Comparison of ENCODE assay signal across 23 cellular contexts in the genomic region with DNA sequence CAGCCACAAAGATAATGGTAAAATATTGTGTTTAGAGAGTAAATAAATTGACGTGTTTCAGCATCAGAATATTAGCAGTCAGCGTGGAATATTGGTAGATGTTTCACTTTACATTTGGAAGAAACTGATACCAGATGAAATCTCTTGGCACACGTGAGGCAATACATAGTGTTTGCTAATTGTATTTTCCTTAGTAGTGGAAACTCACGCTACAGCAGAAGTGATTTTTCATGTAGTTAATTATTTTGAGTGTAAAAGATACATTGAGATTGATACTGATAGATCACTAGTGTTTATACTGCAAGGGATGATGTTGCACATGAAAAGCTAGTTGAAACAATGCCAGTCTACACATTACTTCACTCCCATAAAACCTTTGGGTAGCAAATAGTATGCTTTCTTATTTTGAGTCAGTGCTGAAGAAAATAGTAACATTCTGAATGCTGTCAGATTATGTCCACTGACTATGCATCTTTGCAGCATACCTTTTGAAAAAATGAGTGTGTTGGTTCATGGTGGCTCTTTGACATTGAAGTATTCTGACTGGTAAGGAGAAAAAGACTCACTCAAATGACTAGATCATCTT.
"Had no signal": no experiment of that assay in that cellular context is flagged by ENCODE, and none has a peak within 500 bp of the region (broad histone marks: within the 10 kb centered on the region; RNA-seq: fewer than 3 reads in every experiment).

No MANE protein-coding gene starts in this region.

- H3K27me3 ChIP-seq: body of pancreas, cardiac muscle cell, gastroesophageal sphincter, heart left ventricle, spleen, thyroid gland, upper lobe of right lung had no signal

- H3K4me3 Mint-ChIP-seq: activated CD4-positive, alpha-beta memory T cell treated with anti-CD3 and anti-CD28 coated beads, Interleukin-2, amount 10 ng/mL, durations not matched to agents 7 days and 5 days; activated naive CD4-positive, alpha-beta T cell treated with anti-CD3 and anti-CD28 coated beads, Interleukin-2, amount 50 U/mL, for 24 hours; activated T-helper 1 cell treated with anti-CD3 and anti-CD28 coated beads, Interleukin-12 subunit alpha, Interleukin-12 subunit beta, Interleukin-2, Interleukin-4 antibody, amounts not matched to agents 30 ng/mL and 10 ng/mL and 1 ng/mL, durations not matched to agents 14 hours and 24 hours and 36 hours; natural killer cell treated with Interleukin-12 subunit alpha and Interleukin-12 subunit beta and Interleukin-15 and Interleukin-18, amount 100 ng/mL, for 72 hours had no signal

- H3K27ac Mint-ChIP-seq: activated CD4-positive, alpha-beta memory T cell treated with anti-CD3 and anti-CD28 coated beads, Interleukin-2, amount 10 ng/mL, durations not matched to agents 7 days and 5 days; activated naive CD4-positive, alpha-beta T cell treated with anti-CD3 and anti-CD28 coated beads, Interleukin-2, amount 50 U/mL, for 24 hours; activated T-helper 1 cell treated with anti-CD3 and anti-CD28 coated beads, Interleukin-12 subunit alpha, Interleukin-12 subunit beta, Interleukin-2, Interleukin-4 antibody, amounts not matched to agents 30 ng/mL and 10 ng/mL and 1 ng/mL, durations not matched to agents 14 hours and 24 hours and 36 hours; natural killer cell treated with Interleukin-12 subunit alpha and Interleukin-12 subunit beta and Interleukin-15 and Interleukin-18, amount 100 ng/mL, for 72 hours had no signal

- DNase-seq: activated CD4-positive, alpha-beta memory T cell treated with anti-CD3 and anti-CD28 coated beads, Interleukin-2, amount 10 ng/mL, durations not matched to agents 7 days and 5 days; activated CD4-positive, alpha-beta T cell treated with anti-CD3 and anti-CD28 coated beads for 4 hours; activated gamma-delta T cell treated with Interleukin-2 at 50 U/mL for 16 hours; anterior cingulate cortex; body of pancreas; cortex of kidney; heart left ventricle; islet precursor cell; left cardiac atrium; midbrain; spleen; stimulated activated CD4-positive, alpha-beta T cell treated with anti-CD3 and anti-CD28 coated beads, Interleukin-4, amount 100 ng/mL, for 1 hour; stimulated activated naive CD4-positive, alpha-beta T cell treated with Interleukin-2 at 50 U/mL for 16 hours; substantia nigra; thyroid gland; upper lobe of right lung had no signal

- H3K4me3 ChIP-seq: body of pancreas, cardiac muscle cell, gastroesophageal sphincter, heart left ventricle, prostate gland, spleen, thyroid gland, upper lobe of right lung had no signal

- H3K4me1 ChIP-seq: prostate gland, spleen, thyroid gland, upper lobe of right lung had no signal

- ATAC-seq: body of pancreas, gastroesophageal sphincter, heart left ventricle, left cardiac atrium, upper lobe of right lung had no signal

- H3K27ac ChIP-seq: body of pancreas, cardiac muscle cell, epithelial cell of prostate, gastroesophageal sphincter, heart left ventricle, prostate gland, spleen, thyroid gland, upper lobe of right lung had no signal

- H3K27me3 Mint-ChIP-seq: activated CD4-positive, alpha-beta memory T cell treated with anti-CD3 and anti-CD28 coated beads, Interleukin-2, amount 10 ng/mL, durations not matched to agents 7 days and 5 days; activated naive CD4-positive, alpha-beta T cell treated with anti-CD3 and anti-CD28 coated beads, Interleukin-2, amount 50 U/mL, for 24 hours; natural killer cell treated with Interleukin-12 subunit alpha and Interleukin-12 subunit beta and Interleukin-15 and Interleukin-18, amount 100 ng/mL, for 72 hours had no signal

- H3K36me3 ChIP-seq: cardiac muscle cell, prostate gland, thyroid gland had no signal

- H3K9me3 Mint-ChIP-seq: activated CD4-positive, alpha-beta memory T cell treated with anti-CD3 and anti-CD28 coated beads, Interleukin-2, amount 10 ng/mL, durations not matched to agents 7 days and 5 days; activated naive CD4-positive, alpha-beta T cell treated with anti-CD3 and anti-CD28 coated beads, Interleukin-2, amount 50 U/mL, for 24 hours; activated T-helper 1 cell treated with anti-CD3 and anti-CD28 coated beads, Interleukin-12 subunit alpha, Interleukin-12 subunit beta, Interleukin-2, Interleukin-4 antibody, amounts not matched to agents 30 ng/mL and 10 ng/mL and 1 ng/mL, durations not matched to agents 14 hours and 24 hours and 36 hours; natural killer cell treated with Interleukin-12 subunit alpha and Interleukin-12 subunit beta and Interleukin-15 and Interleukin-18, amount 100 ng/mL, for 72 hours had no signal

- H3K9me3 ChIP-seq: body of pancreas, gastroesophageal sphincter, heart left ventricle, prostate gland, spleen, thyroid gland, upper lobe of right lung had no signal
